1 cellular context compared by ENCODE assay signal in genomic region chr3:41987627-41988026, GRCh38.
TF ChIP-seq lines count a peak whose summit lies in the region.

No MANE protein-coding gene starts in this region.

TF ChIP-seq in H1, 55 proteins besides CTCF, POLR2A, EP300 and RAD21 (continued from another document):
- TF ChIP-seq CHD7 (IDR thresholded peaks at IDR 0.05; ENCODE audit: insufficient replicate concordance, low read length) (no peak), ZNF274 (IDR thresholded peaks at IDR 0.05; ENCODE audit: borderline replicate concordance, extremely low read depth, low read length) (no peak), CREB1 (IDR thresholded peaks at IDR 0.05) (no peak), KDM4A (IDR thresholded peaks at IDR 0.05; ENCODE audit: low read depth, low read length, severe bottlenecking) (no peak), SIN3A (conservative IDR thresholded peaks at IDR 0.05 in 1 of 2, IDR thresholded peaks at IDR 0.05 in 1 of 2; ENCODE audit: low read depth in 1 of 2, low read length in 2 of 2) (no peak), JUND (IDR thresholded peaks at IDR 0.05; ENCODE audit: low read length) (no peak)
TF ChIP-seq in H1: peak in this region for 0.
